ENCODE assay signal across 30 cellular contexts in genomic region chr4:173457893-173458292, GRCh38. TPM values are rescaled to one million over a fixed set of nuclear protein-coding genes. Genes with fewer than 3 reads are reported as not detected.
"Had no signal": no experiment of that assay in that cellular context is flagged by ENCODE, and none has a peak within 500 bp of the region (broad histone marks: within the 10 kb centered on the region; RNA-seq: fewer than 3 reads in every experiment).

No MANE protein-coding gene starts in this region.

- H3K4me3 ChIP-seq: ovary, psoas muscle, right lobe of liver, sigmoid colon, suprapubic skin, testis, tibial artery, transverse colon, upper lobe of right lung, uterus had no signal

- H3K79me2 ChIP-seq: parathyroid adenoma had no signal

- H3K36me3 ChIP-seq: ovary, right lobe of liver, sigmoid colon, suprapubic skin, transverse colon, upper lobe of right lung, uterus had no signal

- DNase-seq: naive thymus-derived CD4-positive, alpha-beta T cell; natural killer cell; occipital lobe; ovary; posterior cingulate gyrus; psoas muscle; right cardiac atrium; right lobe of liver; sigmoid colon; small intestine; stimulated activated CD4-positive, alpha-beta T cell treated with anti-CD3 and anti-CD28 coated beads, Interleukin-15, amount 100 ng/mL, for 24 hours; stimulated activated CD4-positive, alpha-beta T cell treated with anti-CD3 and anti-CD28 coated beads, Interleukin-4, amount 100 ng/mL, for 1 hour; stimulated activated CD4-positive, alpha-beta T cell treated with anti-CD3 and anti-CD28 coated beads, Interleukin-4, amount 100 ng/mL, for 4 hours; stimulated activated CD8-positive, alpha-beta memory T cell treated with anti-CD3 and anti-CD28 coated beads, Interleukin-4, amount 100 ng/mL, for 48 hours; stimulated activated naive CD4-positive, alpha-beta T cell; stimulated activated naive CD8-positive, alpha-beta T cell treated with anti-CD3 and anti-CD28 coated beads, Interleukin-15, amount 100 ng/mL, for 72 hours; stimulated activated naive CD8-positive, alpha-beta T cell treated with anti-CD3 and anti-CD28 coated beads, Interleukin-15, Interleukin-2, amounts not matched to agents 100 U/mL and 50 U/mL, for 24 hours; substantia nigra; testis; tibial artery; transverse colon; upper lobe of right lung; uterus had no signal

- H3K36me3 Mint-ChIP-seq: natural killer cell; stimulated activated memory B cell treated with anti-CD40 and anti-IgM and Interleukin-4, amounts not matched to agents 10 μg/mL and 1 μg/mL and 100 μg/mL, for 72 hours had no signal

- H3K27ac Mint-ChIP-seq: naive thymus-derived CD4-positive, alpha-beta T cell; natural killer cell; nephron; progenitor cell of endocrine pancreas; stimulated activated memory B cell treated with anti-CD40 and anti-IgM and Interleukin-4, amounts not matched to agents 10 μg/mL and 1 μg/mL and 100 μg/mL, for 72 hours; type B pancreatic cell had no signal

- H3K27ac ChIP-seq: ovary, parathyroid adenoma, psoas muscle, right lobe of liver, sigmoid colon, suprapubic skin, testis, tibial artery, transverse colon, upper lobe of right lung, uterus had no signal

- H2AFZ ChIP-seq: parathyroid adenoma had no signal

- H3K27me3 Mint-ChIP-seq: progenitor cell of endocrine pancreas; stimulated activated memory B cell treated with anti-CD40 and anti-IgM and Interleukin-4, amounts not matched to agents 10 μg/mL and 1 μg/mL and 100 μg/mL, for 72 hours; stimulated activated naive CD8-positive, alpha-beta T cell treated with anti-CD3 and anti-CD28 coated beads, Interleukin-15, amount 100 ng/mL, for 72 hours; type B pancreatic cell had no signal

- H3K9me3 Mint-ChIP-seq: naive thymus-derived CD4-positive, alpha-beta T cell; natural killer cell; nephron; stimulated activated memory B cell treated with anti-CD40 and anti-IgM and Interleukin-4, amounts not matched to agents 10 μg/mL and 1 μg/mL and 100 μg/mL, for 72 hours; stimulated activated naive CD8-positive, alpha-beta T cell treated with anti-CD3 and anti-CD28 coated beads, Interleukin-15, amount 100 ng/mL, for 72 hours; type B pancreatic cell had no signal

- H3K4me1 ChIP-seq: parathyroid adenoma, psoas muscle, right lobe of liver, suprapubic skin, testis, tibial artery, transverse colon, upper lobe of right lung, uterus had no signal

- ATAC-seq: naive thymus-derived CD4-positive, alpha-beta T cell; natural killer cell; psoas muscle; right cardiac atrium; right lobe of liver; stimulated activated memory B cell treated with anti-CD40 and anti-IgM and Interleukin-4, amounts not matched to agents 10 μg/mL and 1 μg/mL and 100 μg/mL, for 72 hours; stimulated activated naive CD8-positive, alpha-beta T cell treated with anti-CD3 and anti-CD28 coated beads, Interleukin-15, amount 100 ng/mL, for 72 hours; stimulated activated naive CD8-positive, alpha-beta T cell treated with anti-CD3 and anti-CD28 coated beads, Interleukin-15, Interleukin-2, amounts not matched to agents 100 U/mL and 50 U/mL, for 24 hours; upper lobe of right lung had no signal

- H3K27me3 ChIP-seq: ovary, right lobe of liver, sigmoid colon, suprapubic skin, testis, tibial artery, transverse colon, upper lobe of right lung, uterus had no signal

- H3K4me3 Mint-ChIP-seq: naive thymus-derived CD4-positive, alpha-beta T cell; natural killer cell; nephron; stimulated activated memory B cell treated with anti-CD40 and anti-IgM and Interleukin-4, amounts not matched to agents 10 μg/mL and 1 μg/mL and 100 μg/mL, for 72 hours; stimulated activated naive CD8-positive, alpha-beta T cell treated with anti-CD3 and anti-CD28 coated beads, Interleukin-15, amount 100 ng/mL, for 72 hours; type B pancreatic cell had no signal

- H3K4me1 Mint-ChIP-seq: naive thymus-derived CD4-positive, alpha-beta T cell; natural killer cell; stimulated activated memory B cell treated with anti-CD40 and anti-IgM and Interleukin-4, amounts not matched to agents 10 μg/mL and 1 μg/mL and 100 μg/mL, for 72 hours; stimulated activated naive CD8-positive, alpha-beta T cell treated with anti-CD3 and anti-CD28 coated beads, Interleukin-15, amount 100 ng/mL, for 72 hours had no signal

RNA-seq across cellular contexts. Expression of gene SCRG1, which starts 59.0 kb away (rescaled TPM):
- total RNA-seq: naive thymus-derived CD4-positive, alpha-beta T cell; natural killer cell; progenitor cell of endocrine pancreas; renal cortical epithelial cell; right lobe of liver; upper lobe of right lung had no signal
- polyA plus RNA-seq: naive thymus-derived CD4-positive, alpha-beta T cell had no signal
